ENCODE assay signal across 32 cellular contexts in the genomic region with DNA sequence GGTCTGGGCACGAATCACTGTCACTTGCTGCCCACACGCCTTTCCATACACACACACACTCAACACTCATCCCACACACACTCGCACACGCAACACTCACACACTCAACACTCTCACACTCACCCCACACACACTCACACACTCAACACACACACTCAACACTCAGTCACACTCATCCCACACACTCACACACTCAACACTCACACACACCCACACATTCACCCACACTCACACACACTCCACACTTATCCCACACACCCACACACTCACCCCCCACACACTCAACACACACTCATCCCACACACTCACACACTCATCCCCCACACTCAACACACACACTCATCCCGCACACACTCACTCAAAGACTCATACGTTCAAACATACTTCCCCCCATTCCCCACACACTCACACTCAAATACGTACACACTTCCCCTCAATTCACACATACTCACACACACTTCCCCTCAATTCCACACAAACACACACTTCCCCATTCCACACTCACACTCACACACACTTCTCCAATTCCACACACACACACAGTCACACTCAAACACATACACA. TPM values are rescaled to one million over a fixed set of nuclear protein-coding genes. Genes with fewer than 3 reads are reported as not detected.
"Had no signal": no experiment of that assay in that cellular context is flagged by ENCODE, and none has a peak within 500 bp of the region (broad histone marks: within the 10 kb centered on the region; RNA-seq: fewer than 3 reads in every experiment).

No MANE protein-coding gene starts in this region.

- ATAC-seq: gastroesophageal sphincter; natural killer cell treated with Interleukin-12 subunit alpha and Interleukin-12 subunit beta and Interleukin-15 and Interleukin-18, amount 100 ng/mL, for 72 hours; stimulated activated memory B cell treated with anti-CD40 and anti-IgM and Interleukin-4, amounts not matched to agents 10 μg/mL and 1 μg/mL and 100 μg/mL, for 72 hours; stimulated activated naive CD8-positive, alpha-beta T cell treated with anti-CD3 and anti-CD28 coated beads, Interleukin-15, Interleukin-2, amounts not matched to agents 100 U/mL and 50 U/mL, for 24 hours had no signal

- FAIRE-seq: endothelial cell of umbilical vein, kidney had no signal

- H3K4me2 ChIP-seq: hepatocyte had no signal

- H3K36me3 ChIP-seq: esophagus muscularis mucosa, gastroesophageal sphincter, heart left ventricle, prostate gland, spleen, tibial artery had no signal

- H2AFZ ChIP-seq: hepatocyte had no signal

- H3K4me1 ChIP-seq: foreskin keratinocyte, gastroesophageal sphincter, testis, tibial artery had no signal

- H3K27me3 ChIP-seq: testis had no signal

- H3K79me2 ChIP-seq: hepatocyte had no signal

- H3K4me3 ChIP-seq: coronary artery, esophagus muscularis mucosa, gastroesophageal sphincter, heart left ventricle, hepatocyte, mucosa of descending colon, prostate gland, skin epidermis, spleen, testis, tibial artery had no signal

- H3K9me3 ChIP-seq: esophagus muscularis mucosa, gastroesophageal sphincter, mucosa of descending colon, prostate gland, testis, tibial artery had no signal

- DNase-seq: dermis blood vessel endothelial cell; effector memory CD4-positive, alpha-beta T cell; foreskin keratinocyte; heart left ventricle; kidney; mesenchymal stem cell; mucosa of descending colon; naive B cell; nucleus accumbens; spleen; stimulated activated CD4-positive, alpha-beta T cell treated with anti-CD3 and anti-CD28 coated beads, Interleukin-4, amount 100 ng/mL, for 4 hours; stimulated activated naive CD8-positive, alpha-beta T cell treated with anti-CD3 and anti-CD28 coated beads, Interleukin-15, Interleukin-2, amounts not matched to agents 100 U/mL and 50 U/mL, for 24 hours; substantia nigra; testis; tibial artery had no signal

- H3K27ac ChIP-seq: coronary artery, esophagus muscularis mucosa, foreskin keratinocyte, gastroesophageal sphincter, heart left ventricle, hepatocyte, prostate gland, skin epidermis, spleen, testis, tibial artery had no signal

RNA-seq across cellular contexts. Expression of a gene that starts 9.0 kb away (rescaled TPM):
- total RNA-seq: dermis blood vessel endothelial cell; endothelial cell of umbilical vein; epithelial cell of proximal tubule; esophagus muscularis mucosa; fibroblast of lung; foreskin keratinocyte; gastroesophageal sphincter; heart left ventricle; hepatocyte; kidney; left lobe of liver; liver; lung microvascular endothelial cell; mesothelial cell of epicardium; natural killer cell treated with Interleukin-12 subunit alpha and Interleukin-12 subunit beta and Interleukin-15 and Interleukin-18, amount 100 ng/mL, for 72 hours; osteocyte; right cardiac atrium; spleen had no signal
- polyA plus RNA-seq: endothelial cell of umbilical vein, fibroblast of lung, foreskin keratinocyte, heart left ventricle, hepatocyte, liver, right cardiac atrium, spleen had no signal
